ENCODE assay signal across 15 cellular contexts in the genomic region with DNA sequence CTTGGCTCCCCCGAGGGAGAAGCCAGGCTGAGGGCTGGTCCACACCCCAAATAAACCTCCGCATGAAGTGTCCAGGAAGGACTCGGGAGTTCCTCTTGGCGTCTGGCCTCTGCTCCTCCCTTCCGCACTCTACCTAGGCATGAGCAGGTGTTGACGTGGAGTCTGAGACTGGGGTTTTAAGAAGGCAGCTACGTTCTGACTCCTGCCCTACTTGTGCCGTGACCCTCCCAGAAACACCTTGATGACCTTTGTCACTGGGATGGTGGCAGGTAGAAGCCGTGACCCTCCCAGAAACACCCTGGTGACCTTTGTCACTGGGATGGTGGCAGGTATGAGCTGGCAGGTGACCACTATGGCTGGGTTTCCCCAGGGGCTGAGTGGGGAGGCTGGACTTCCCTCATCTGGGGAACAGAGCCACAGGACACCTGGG.
"Had no signal": no experiment of that assay in that cellular context is flagged by ENCODE, and none has a peak within 500 bp of the region (broad histone marks: within the 10 kb centered on the region; RNA-seq: fewer than 3 reads in every experiment).

No MANE protein-coding gene starts in this region.

- H3K36me3 ChIP-seq: ovary had no signal

- H3K9me3 ChIP-seq: body of pancreas, lower lobe of right lung, ovary, tibial nerve had no signal

- H3K4me1 ChIP-seq: body of pancreas, lower lobe of right lung had no signal

- DNase-seq: activated CD4-positive, alpha-beta memory T cell treated with anti-CD3 and anti-CD28 coated beads for 36 hours; activated naive CD8-positive, alpha-beta T cell treated with anti-CD3 and anti-CD28 coated beads for 36 hours; activated T-cell treated with anti-CD3 and anti-CD28 coated beads, Interleukin-2, amount 50 U/mL, for 72 hours; amygdala; body of pancreas; effector memory CD4-positive, alpha-beta T cell; foreskin melanocyte; lower lobe of right lung; ovary; stimulated activated CD4-positive, alpha-beta T cell treated with anti-CD3 and anti-CD28 coated beads, Interleukin-15, amount 100 ng/mL, for 24 hours; stimulated activated CD4-positive, alpha-beta T cell treated with anti-CD3 and anti-CD28 coated beads, Interleukin-4, amount 100 ng/mL, for 1 hour; stimulated activated naive B cell treated with anti-CD40 and anti-IgM and Interleukin-4, amounts not matched to agents 10 μg/mL and 1 μg/mL and 100 μg/mL, for 72 hours; T-helper 1 cell; WERI-Rb-1 had no signal

- H3K4me3 ChIP-seq: body of pancreas, lower lobe of right lung, ovary, tibial nerve had no signal

- H3K27ac ChIP-seq: body of pancreas, lower lobe of right lung, ovary, tibial nerve, WERI-Rb-1 had no signal

- H3K27me3 ChIP-seq: body of pancreas, ovary, tibial nerve had no signal
